In the genomic region with DNA sequence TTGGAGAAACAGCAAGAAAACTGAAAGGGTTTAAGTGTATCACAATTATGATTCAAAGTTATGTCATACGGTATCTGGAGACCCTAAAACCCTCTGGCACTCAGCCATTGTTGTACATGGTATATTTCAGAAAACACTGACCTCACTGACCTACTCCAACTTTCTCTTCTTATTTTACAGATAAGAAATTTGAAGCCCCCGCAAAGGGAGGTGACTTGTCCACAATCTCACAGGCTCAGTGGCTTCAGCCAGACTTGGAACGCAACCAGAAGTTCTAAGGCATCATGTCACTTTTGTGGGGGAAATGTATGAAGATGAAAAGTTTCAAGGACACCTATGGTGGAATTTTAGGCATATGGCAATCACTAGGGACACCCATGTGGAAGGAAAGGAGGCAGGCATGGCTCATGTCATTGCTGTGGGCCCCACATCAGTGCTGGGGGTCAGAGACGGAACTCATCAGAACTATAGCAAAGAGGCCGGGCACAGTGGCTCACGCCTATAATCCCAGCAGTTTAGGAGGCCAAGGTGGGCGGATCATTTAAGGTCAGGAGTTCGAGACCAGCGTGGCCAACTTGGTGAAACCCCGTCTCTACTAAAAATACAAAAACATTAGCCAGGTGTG, we compare ENCODE assay signal across 18 cellular contexts. TPM values are rescaled to one million over a fixed set of nuclear protein-coding genes. Genes with fewer than 3 reads are reported as not detected.
DNase-seq lines count a peak whose midpoint lies in the region; ATAC-seq, FAIRE-seq and TF ChIP-seq lines count a peak whose summit lies in the region.
"Had no signal": no experiment of that assay in that cellular context is flagged by ENCODE, and none has a peak within 500 bp of the region (broad histone marks: within the 10 kb centered on the region; RNA-seq: fewer than 3 reads in every experiment).

No MANE protein-coding gene starts in this region.

- DNase-seq in Calu3 (no peak), T-helper 17 cell (no peak), endothelial cell of umbilical vein (ENCODE audit: low read depth, low spot score) (no peak), globus pallidus (ENCODE audit: low spot score) (no peak), neural progenitor cell (ENCODE audit: low spot score) (no peak)
- DNase-seq: AML-193, COR-L47, GDM1, NCI-H1436, NCI-H1930, NCI-H226, NCI-H524, NCI-H82 had no signal

- H3K79me2 ChIP-seq in endothelial cell of umbilical vein (ENCODE audit: control insufficient read depth, insufficient read depth, low read length) (no peaks in the 10 kb centered on the region), neural progenitor cell (ENCODE audit: low read depth) (no peaks in the 10 kb centered on the region)

- H3K27ac Mint-ChIP-seq in Calu3 (ENCODE audit: unreplicated experiment) (peak overlapping the region; percentile 47), T-helper 17 cell (peak overlapping the region; percentile 45), neural progenitor cell (no peak overlapping the region)
- no peak overlapping the region for H3K27ac Mint-ChIP-seq in stimulated activated memory B cell treated with anti-CD40 and anti-IgM and Interleukin-4, amounts not matched to agents 10 μg/mL and 1 μg/mL and 100 μg/mL, for 72 hours

- H3K9me3 Mint-ChIP-seq in Calu3 (ENCODE audit: low read depth, unreplicated experiment) (no peaks in the 10 kb centered on the region), neural progenitor cell (no peaks in the 10 kb centered on the region)
- H3K9me3 Mint-ChIP-seq in stimulated activated memory B cell treated with anti-CD40 and anti-IgM and Interleukin-4, amounts not matched to agents 10 μg/mL and 1 μg/mL and 100 μg/mL, for 72 hours: no peaks in the 10 kb centered on the region

- H2AFZ ChIP-seq in endothelial cell of umbilical vein (ENCODE audit: low read depth, low read length): no peak overlapping the region
- no peak overlapping the region for H2AFZ ChIP-seq in neural progenitor cell (replicated peaks)

- no peaks in the 10 kb centered on the region for H3K9me1 ChIP-seq in endothelial cell of umbilical vein (replicated peaks; ENCODE audit: control insufficient read depth, extremely low read depth, insufficient read depth, low read length)

- H3K36me3 ChIP-seq in endothelial cell of umbilical vein (ENCODE audit: control insufficient read depth in 2 of 2, extremely low read depth in 1 of 2, insufficient read depth in 2 of 2, low read length in 2 of 2) (no peaks in the 10 kb centered on the region), neural progenitor cell (no peaks in the 10 kb centered on the region)
- H3K36me3 ChIP-seq: SJSA1 had no signal

- dilution Hi-C loops in endothelial cell of umbilical vein (cut with MboI; ENCODE audit: extremely low pct_ligation_motif_present, low sequenced_read_pairs): no loop called here

- H3F3A ChIP-seq in neural progenitor cell (ENCODE audit: low read depth): peaks cover 10% of the 10 kb centered on the region

- CTCF ChIA-PET in Calu3 (lab: Charles Lee): no interaction called here
- CTCF ChIA-PET in endothelial cell of umbilical vein (lab: Charles Lee): interaction anchor here (1.0 to 2.6 kb wide), 3 partner anchors 12 to 56 kb away, joined by 4 to 7 read pairs (median 4); no protein-coding TSS in a partner anchor

- BruUV-seq in Calu3 (replicated peaks; lab: Mats Ljungman, UMichigan): no TSS peak
- no TSS peak for BruUV-seq in endothelial cell of umbilical vein (replicated peaks; lab: Mats Ljungman, UMichigan)

- H3K4me1 ChIP-seq in endothelial cell of umbilical vein (ENCODE audit: control insufficient read depth, extremely low read depth, insufficient read depth, low read length) (peaks cover 38% of the 10 kb centered on the region), neural progenitor cell (no peaks in the 10 kb centered on the region)

- H3K4me1 Mint-ChIP-seq in Calu3 (ENCODE audit: low read depth, unreplicated experiment) (peaks cover 28% of the 10 kb centered on the region), T-helper 17 cell (peaks cover 7% of the 10 kb centered on the region), neural progenitor cell (peaks cover 5% of the 10 kb centered on the region)
- peaks cover 10% of the 10 kb centered on the region for H3K4me1 Mint-ChIP-seq in stimulated activated memory B cell treated with anti-CD40 and anti-IgM and Interleukin-4, amounts not matched to agents 10 μg/mL and 1 μg/mL and 100 μg/mL, for 72 hours

- H3K4me3 Mint-ChIP-seq in Calu3 (ENCODE audit: low read depth, unreplicated experiment) (no peak overlapping the region), T-helper 17 cell (no peak overlapping the region), neural progenitor cell (no peak overlapping the region)
- H3K4me3 Mint-ChIP-seq in stimulated activated memory B cell treated with anti-CD40 and anti-IgM and Interleukin-4, amounts not matched to agents 10 μg/mL and 1 μg/mL and 100 μg/mL, for 72 hours: no peak overlapping the region

- H3K4me3 ChIP-seq in endothelial cell of umbilical vein (replicated peaks in 1 of 3; ENCODE audit: insufficient read depth in 1 of 3, low read depth in 1 of 3, low read length in 3 of 3): no peak overlapping the region
- no peak overlapping the region for H3K4me3 ChIP-seq in neural progenitor cell
- H3K4me3 ChIP-seq: SJSA1 had no signal

- no peak overlapping the region for H3K27ac ChIP-seq in endothelial cell of umbilical vein (ENCODE audit: insufficient read depth, low read depth, low read length)
- no peak overlapping the region for H3K27ac ChIP-seq in neural progenitor cell
- H3K27ac ChIP-seq: C4-2B, SJSA1 had no signal

- FAIRE-seq in endothelial cell of umbilical vein (lab: Jason Lieb, UNC): peak; percentile 33
- FAIRE-seq: H1 had no signal

- TF ChIP-seq CTCF in Calu3 (IDR thresholded peaks at IDR 0.05; ENCODE audit: unreplicated experiment) (no peak), endothelial cell of umbilical vein (IDR thresholded peaks at IDR 0.05; ENCODE audit: extremely low read depth in 1 of 2, insufficient read depth in 1 of 2, low read depth in 1 of 2, low read length in 2 of 2) (no peak), neural progenitor cell (IDR thresholded peaks at IDR 0.05) (no peak)

- H3K9me3 ChIP-seq in T-helper 17 cell (ENCODE audit: control insufficient read depth, low read length, poor library complexity, severe bottlenecking) (no peaks in the 10 kb centered on the region), endothelial cell of umbilical vein (replicated peaks; ENCODE audit: control insufficient read depth, insufficient read depth, low read length) (no peaks in the 10 kb centered on the region), neural progenitor cell (ENCODE audit: low read depth) (no peaks in the 10 kb centered on the region)
- H3K9me3 ChIP-seq: SJSA1 had no signal

- H3K36me3 Mint-ChIP-seq in Calu3 (ENCODE audit: insufficient read depth, unreplicated experiment) (peaks cover 31% of the 10 kb centered on the region), T-helper 17 cell (ENCODE audit: low read depth) (no peaks in the 10 kb centered on the region), neural progenitor cell (no peaks in the 10 kb centered on the region)
- no peaks in the 10 kb centered on the region for H3K36me3 Mint-ChIP-seq in stimulated activated memory B cell treated with anti-CD40 and anti-IgM and Interleukin-4, amounts not matched to agents 10 μg/mL and 1 μg/mL and 100 μg/mL, for 72 hours

- no peaks in the 10 kb centered on the region for H3K27me3 Mint-ChIP-seq in Calu3 (ENCODE audit: unreplicated experiment)
- H3K27me3 Mint-ChIP-seq in T-helper 17 cell: no peaks in the 10 kb centered on the region
- H3K27me3 Mint-ChIP-seq in stimulated activated memory B cell treated with anti-CD40 and anti-IgM and Interleukin-4, amounts not matched to agents 10 μg/mL and 1 μg/mL and 100 μg/mL, for 72 hours: no peaks in the 10 kb centered on the region
- H3K27me3 Mint-ChIP-seq in neural progenitor cell (ENCODE audit: insufficient read depth, low read depth): peaks cover 4% of the 10 kb centered on the region

- no peak overlapping the region for H3K9ac ChIP-seq in endothelial cell of umbilical vein (replicated peaks; ENCODE audit: extremely low read depth, insufficient read depth, low read length)
- H3K9ac ChIP-seq in neural progenitor cell: no peak overlapping the region

- intact Hi-C loops in Calu3 (cut with micrococcal nuclease; ENCODE audit: unreplicated experiment): no loop called here
- intact Hi-C loops in endothelial cell of umbilical vein (cut with micrococcal nuclease): no loop called here

- TF ChIP-seq POLR2A in endothelial cell of umbilical vein (IDR thresholded peaks at IDR 0.05; ENCODE audit: low read depth, low read length): no peak

- H3K27me3 ChIP-seq in endothelial cell of umbilical vein (ENCODE audit: control insufficient read depth in 2 of 2, insufficient read depth in 2 of 2, low read length in 2 of 2) (no peaks in the 10 kb centered on the region), neural progenitor cell (peaks cover 5% of the 10 kb centered on the region)
- H3K27me3 ChIP-seq: SJSA1 had no signal

- ATAC-seq in T-helper 17 cell (no peak), HG03520 (IDR thresholded peaks at IDR 0.05; ENCODE audit: unreplicated experiment) (no peak)
- no peak for ATAC-seq in stimulated activated memory B cell treated with anti-CD40 and anti-IgM and Interleukin-4, amounts not matched to agents 10 μg/mL and 1 μg/mL and 100 μg/mL, for 72 hours

- POLR2A ChIA-PET in endothelial cell of umbilical vein (lab: Charles Lee): no interaction called here

- H3K4me2 ChIP-seq in endothelial cell of umbilical vein (ENCODE audit: insufficient read depth, low read length): no peak overlapping the region
- no peak overlapping the region for H3K4me2 ChIP-seq in neural progenitor cell

- no peaks in the 10 kb centered on the region for H4K20me1 ChIP-seq in endothelial cell of umbilical vein (replicated peaks; ENCODE audit: control insufficient read depth, extremely low read depth, insufficient read depth, low read length)
- H4K20me1 ChIP-seq in neural progenitor cell (ENCODE audit: low read depth): no peaks in the 10 kb centered on the region

RNA-seq across cellular contexts. Expression of gene TRIB3, which starts 5.2 kb away (rescaled TPM):
- total RNA-seq in Calu3 (2022): 47.2 and 53.0 TPM in 2 replicates
- total RNA-seq in T-helper 17 cell: 1 to 10 TPM; 1.8 to 3.3 TPM
- 32.1 and 35.3 TPM in 2 replicates for total RNA-seq in endothelial cell of umbilical vein
- polyA plus RNA-seq in endothelial cell of umbilical vein: 32.6 and 43.0 TPM in 2 replicates
- polyA plus RNA-seq in endothelial cell of umbilical vein (2011; cell fraction: cytosol; rRNA removed): 23.5 and 28.0 TPM in 2 replicates
- polyA plus RNA-seq in endothelial cell of umbilical vein (2011; cell fraction: nucleus; rRNA removed): 11.8 and 12.1 TPM in 2 replicates
- polyA plus RNA-seq in endothelial cell of umbilical vein (2012): 23.3 and 23.5 TPM in 2 replicates
- polyA minus RNA-seq in endothelial cell of umbilical vein: 20.6 and 22.1 TPM in 2 replicates
- 98.2 TPM for polyA minus RNA-seq in endothelial cell of umbilical vein (2011; cell fraction: cytosol; rRNA and poly(A)+ RNA removed)
- polyA minus RNA-seq in endothelial cell of umbilical vein (2011; cell fraction: nucleus; rRNA and poly(A)+ RNA removed): 7.5 and 8.9 TPM in 2 replicates
- 0.43 and 3.7 TPM in 2 replicates for total RNA-seq in neural progenitor cell (ENCODE audit: low replicate concordance)

RNA-seq across cellular contexts. Expression of gene NRSN2, which starts 28.5 kb away (rescaled TPM):
- total RNA-seq in Calu3 (2022): 0.42 and 0.51 TPM in 2 replicates
- total RNA-seq in T-helper 17 cell: under 1 TPM; 0.62 to 0.89 TPM
- 36.7 and 36.9 TPM in 2 replicates for total RNA-seq in endothelial cell of umbilical vein
- 64.1 and 79.1 TPM in 2 replicates for polyA plus RNA-seq in endothelial cell of umbilical vein
- polyA plus RNA-seq in endothelial cell of umbilical vein (2011; cell fraction: cytosol; rRNA removed): 47.5 and 70.4 TPM in 2 replicates
- 26.9 and 27.6 TPM in 2 replicates for polyA plus RNA-seq in endothelial cell of umbilical vein (2011; cell fraction: nucleus; rRNA removed)
- 36.2 and 43.8 TPM in 2 replicates for polyA plus RNA-seq in endothelial cell of umbilical vein (2012)
- polyA minus RNA-seq in endothelial cell of umbilical vein: 26.9 and 28.1 TPM in 2 replicates
- 4.9 TPM for polyA minus RNA-seq in endothelial cell of umbilical vein (2011; cell fraction: cytosol; rRNA and poly(A)+ RNA removed)
- polyA minus RNA-seq in endothelial cell of umbilical vein (2011; cell fraction: nucleus; rRNA and poly(A)+ RNA removed): 5.1 and 6.7 TPM in 2 replicates
- total RNA-seq in neural progenitor cell (ENCODE audit: low replicate concordance): 8.8 and 20.1 TPM in 2 replicates

RNA-seq across cellular contexts. Expression of gene RBCK1, which starts 32.7 kb away (rescaled TPM):
- total RNA-seq in Calu3 (2022): 142 and 144 TPM in 2 replicates
- total RNA-seq in T-helper 17 cell: 10 to 100 TPM; 62.1 to 72.7 TPM
- total RNA-seq in endothelial cell of umbilical vein: 80.4 and 86.0 TPM in 2 replicates
- 82.7 and 98.3 TPM in 2 replicates for polyA plus RNA-seq in endothelial cell of umbilical vein
- 54.5 and 65.8 TPM in 2 replicates for polyA plus RNA-seq in endothelial cell of umbilical vein (2011; cell fraction: cytosol; rRNA removed)
- 152 and 200 TPM in 2 replicates for polyA plus RNA-seq in endothelial cell of umbilical vein (2011; cell fraction: nucleus; rRNA removed)
- 84.2 and 98.4 TPM in 2 replicates for polyA plus RNA-seq in endothelial cell of umbilical vein (2012)
- polyA minus RNA-seq in endothelial cell of umbilical vein: 58.1 and 63.6 TPM in 2 replicates
- 30.3 TPM for polyA minus RNA-seq in endothelial cell of umbilical vein (2011; cell fraction: cytosol; rRNA and poly(A)+ RNA removed)
- 44.5 and 45.0 TPM in 2 replicates for polyA minus RNA-seq in endothelial cell of umbilical vein (2011; cell fraction: nucleus; rRNA and poly(A)+ RNA removed)
- total RNA-seq in neural progenitor cell (ENCODE audit: low replicate concordance): 24.3 and 60.7 TPM in 2 replicates

RNA-seq across cellular contexts. Expression of gene SOX12, which starts 50.0 kb away (rescaled TPM):
- total RNA-seq in Calu3 (2022) (13.6 and 14.5 TPM in 2 replicates), T-helper 17 cell (1 to 10 TPM; 5.2 to 8.3 TPM), endothelial cell of umbilical vein (32.2 and 37.7 TPM in 2 replicates), neural progenitor cell (ENCODE audit: low replicate concordance) (5.3 and 26.6 TPM in 2 replicates)
- polyA plus RNA-seq in endothelial cell of umbilical vein: 5.7 and 6.2 TPM in 2 replicates
- 5.4 and 6.7 TPM in 2 replicates for polyA plus RNA-seq in endothelial cell of umbilical vein (2011; cell fraction: cytosol; rRNA removed)
- polyA plus RNA-seq in endothelial cell of umbilical vein (2011; cell fraction: nucleus; rRNA removed): 8.9 and 9.2 TPM in 2 replicates
- 16.2 and 21.0 TPM in 2 replicates for polyA plus RNA-seq in endothelial cell of umbilical vein (2012)
- polyA minus RNA-seq in endothelial cell of umbilical vein: 2.9 and 5.5 TPM in 2 replicates
- polyA minus RNA-seq in endothelial cell of umbilical vein (2011; cell fraction: cytosol; rRNA and poly(A)+ RNA removed): 3.1 TPM
- polyA minus RNA-seq in endothelial cell of umbilical vein (2011; cell fraction: nucleus; rRNA and poly(A)+ RNA removed): 2.2 and 3.9 TPM in 2 replicates

Comparison
In these comparisons a context has a peak if more than half of its experiments do, and no peak if none do; other contexts are left out.
1. H3K27ac Mint-ChIP-seq: peak in Calu3 (single experiment) and T-helper 17 cell (single experiment); none in stimulated activated memory B cell treated with anti-CD40 and anti-IgM and Interleukin-4, amounts not matched to agents 10 μg/mL and 1 μg/mL and 100 μg/mL, for 72 hours (single experiment) and neural progenitor cell (single experiment).